In genomic region chr5:168658394-168658793, GRCh38 we compare ENCODE assay signal across 1 cellular context.
A peak's percentile ranks its signal among the peaks of the same experiment; 100 is the strongest.
TF ChIP-seq lines count a peak whose summit lies in the region.

No MANE protein-coding gene starts in this region.

TF ChIP-seq in SK-N-SH, 30 proteins besides CTCF, POLR2A, EP300 and RAD21 (continued from another document):
- TF ChIP-seq GATA2 (CRISPR knock-in tag; IDR thresholded peaks at IDR 0.05) = peak; percentile 95
- peak; percentile 69; the same call in 1 of the 2 replicates for TF ChIP-seq FOXJ3 (CRISPR knock-in tag; IDR thresholded peaks at IDR 0.05)
- TF ChIP-seq RXRA (IDR thresholded peaks at IDR 0.05; ENCODE audit: borderline replicate concordance, low read depth) = no peak
- no peak for TF ChIP-seq EZH2phosphoT487 (IDR thresholded peaks at IDR 0.05; ENCODE audit: borderline replicate concordance, low read depth)
- no peak for TF ChIP-seq PBX3 (IDR thresholded peaks at IDR 0.05)
- no peak for TF ChIP-seq RFX5 (IDR thresholded peaks at IDR 0.05; ENCODE audit: low read length)
